ENCODE assay signal across 8 cellular contexts in genomic region chr1:228085287-228085926, GRCh38. TPM values are rescaled to one million over a fixed set of nuclear protein-coding genes. Genes with fewer than 3 reads are reported as not detected.
DNase-seq lines count a peak whose midpoint lies in the region; TF ChIP-seq lines count a peak whose summit lies in the region.

No MANE protein-coding gene starts in this region.

- peaks cover 74 to 80% (median 76%) of the 10 kb centered on the region in 4 donors for H3K4me1 ChIP-seq in transverse colon

- H3K36me3 ChIP-seq in transverse colon = no peaks in the 10 kb centered on the region

- TF ChIP-seq POLR2A in transverse colon (IDR thresholded peaks at IDR 0.05) = no peak

- TF ChIP-seq CTCF in 22Rv1 (IDR thresholded peaks at IDR 0.05) = no peak
- no peak for TF ChIP-seq CTCF in transverse colon (IDR thresholded peaks at IDR 0.05)
- no peak for TF ChIP-seq CTCF in GM13977 (IDR thresholded peaks at IDR 0.05; ENCODE audit: extremely low read depth, insufficient read depth, missing control alignments)

- CTCF ChIA-PET in HEK293T (lab: Yijun Ruan, JAX) = interaction anchor here (1.2 kb wide), 1 partner anchor 14 kb away, joined by 3 read pairs; no protein-coding TSS in a partner anchor

- H3K4me3 ChIP-seq in transverse colon = peak overlapping the region in 3 of 4 donors; percentile 83 to 99 (median 91)

- in situ Hi-C loops in transverse colon (cut with MboI; ENCODE audit: low pct_ligation_motif_present in 1 of 4, low pct_unique_long_range_greater_than_20kb in 1 of 4, low sequenced_read_pairs in 3 of 4) (no loop called here), GM13977 (cut with MboI; ENCODE audit: low pct_unique_long_range_greater_than_20kb, low sequenced_read_pairs, unreplicated experiment) (no loop called here)

- no peaks in the 10 kb centered on the region for H3K9me3 ChIP-seq in transverse colon

- POLR2A ChIA-PET in HEK293T (lab: Yijun Ruan, JAX) = no interaction called here

- DNase-seq in HEK293T (ENCODE audit: extremely low spot score) (no peak), amniotic epithelial cell (ENCODE audit: low read depth) (peak; percentile 92), kidney glomerular epithelial cell (lab: John Stamatoyannopoulos, UW) (peak; percentile 33), transverse colon (peak; percentile 50), GM13977 (ENCODE audit: low spot score) (no peak), DMS153 treated with DMSO at 0.1 percent for 48 hours (lab: John Stamatoyannopoulos, UW; ENCODE audit: unreplicated experiment) (no peak), DMS114 treated with DMSO at 0.1 percent for 48 hours (lab: John Stamatoyannopoulos, UW; ENCODE audit: unreplicated experiment) (no peak)

- intact Hi-C loops in transverse colon (cut with DNase I; ENCODE audit: low total_unique reads) = no loop called here

- H3K27me3 ChIP-seq in transverse colon = no peaks in the 10 kb centered on the region

- 17% methylated on average over 6 of the region's 6 CpGs; no CpG with 5 or more reads in 1 of the 2 donors for WGBS in transverse colon (ENCODE audit: low coverage in 1 of 2), 2 donors

- no peak for TF ChIP-seq EP300 in transverse colon (IDR thresholded peaks at IDR 0.05; ENCODE audit: low read depth)

- H3K27ac ChIP-seq in 22Rv1 (0 out of 2 replicates have a peak overlapping the region, but pooled peaks have one; percentile 95), transverse colon (peak overlapping the region; percentile 93 to 99 (median 99))

TF ChIP-seq in HEK293T, 16 proteins besides CTCF, POLR2A, EP300 and RAD21:
- TF ChIP-seq FOXK2 (IDR thresholded peaks at IDR 0.05) (no peak), PKNOX1 (IDR thresholded peaks at IDR 0.05) (peak; percentile 86; the same call in 1 of the 2 replicates)

RNA-seq across cellular contexts. Expression of gene ARF1, which starts 2.9 kb away (rescaled TPM):
- total RNA-seq in transverse colon = 100 to 1,000 TPM; 303 to 452 (median 375) TPM

RNA-seq across cellular contexts. Expression of gene C1orf35, which starts 17.7 kb away (rescaled TPM):
- 10 to 100 TPM; 11.6 to 17.1 (median 15.7) TPM for total RNA-seq in transverse colon

RNA-seq across cellular contexts. Expression of gene MRPL55, which starts 23.7 kb away (rescaled TPM):
- 10 to 100 TPM; 47.1 to 95.5 (median 77.1) TPM for total RNA-seq in transverse colon

RNA-seq across cellular contexts. Expression of gene GUK1, which starts 54.7 kb away (rescaled TPM):
- 100 to 1,000 TPM; 183 to 573 (median 382) TPM for total RNA-seq in transverse colon

Comparison
In these comparisons a context has a peak if more than half of its experiments do, and no peak if none do; other contexts are left out.
1. DNase-seq: peak in amniotic epithelial cell (single experiment), kidney glomerular epithelial cell (single experiment) and transverse colon (single experiment); none in HEK293T (single experiment), GM13977 (single experiment), DMS153 treated with DMSO at 0.1 percent for 48 hours (single experiment) and DMS114 treated with DMSO at 0.1 percent for 48 hours (single experiment).